Comparison of ENCODE assay signal across 1 cellular context in genomic region chr2:151310313-151310712, GRCh38.
TF ChIP-seq lines count a peak whose summit lies in the region.

No MANE protein-coding gene starts in this region.

TF ChIP-seq in K562, 482 proteins besides CTCF, POLR2A, EP300 and RAD21:
- peak; percentile 69; the same call in 1 of the 2 replicates for TF ChIP-seq ELF4 (CRISPR knock-in tag; IDR thresholded peaks at IDR 0.05)
- TF ChIP-seq HBP1 (CRISPR knock-in tag; IDR thresholded peaks at IDR 0.05) = 0 out of 2 replicates have a peak, but pooled peaks have one; percentile 53
